ENCODE assay signal across 1 cellular context in the genomic region with DNA sequence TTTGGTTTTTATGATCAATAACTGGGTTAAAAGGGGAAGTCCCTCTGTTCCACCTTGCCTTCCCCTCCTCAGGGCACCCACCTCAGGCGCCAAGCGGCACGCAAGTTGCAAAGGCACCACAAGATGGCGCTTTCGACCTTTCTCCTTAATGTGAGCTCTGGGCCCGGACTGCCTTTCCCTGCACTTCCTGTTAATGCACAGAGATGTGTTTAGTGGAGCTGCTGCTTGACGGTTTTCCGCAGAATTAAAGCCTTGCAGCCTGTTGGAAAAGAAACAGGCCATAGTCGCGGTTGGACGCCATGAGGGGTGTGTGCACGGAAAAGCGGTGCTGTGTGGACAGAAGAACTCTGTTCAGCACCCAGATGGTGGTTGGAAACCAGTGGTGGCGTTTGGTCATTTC.
TF ChIP-seq lines count a peak whose summit lies in the region.

No MANE protein-coding gene starts in this region.

TF ChIP-seq in GM12878, 131 proteins besides CTCF, POLR2A, EP300 and RAD21 (continued from another document):
- TF ChIP-seq ZBTB33 (IDR thresholded peaks at IDR 0.05) (0 out of 2 replicates have a peak, but pooled peaks have one; percentile 48), CREB1 (IDR thresholded peaks at IDR 0.05; ENCODE audit: low read depth) (no peak), NRF1 (conservative IDR thresholded peaks at IDR 0.05; ENCODE audit: low read depth, low read length) (no peak), SRF (IDR thresholded peaks at IDR 0.05; ENCODE audit: low read depth in 2 of 2, low read length in 2 of 2) (no peak), YY1 (IDR thresholded peaks at IDR 0.05; ENCODE audit: low read depth, low read length) (0 out of 2 replicates have a peak, but pooled peaks have one; percentile 39), RAD51 (IDR thresholded peaks at IDR 0.05) (no peak), IRF4 (IDR thresholded peaks at IDR 0.05; ENCODE audit: low read depth, low read length) (no peak), RBBP5 (conservative IDR thresholded peaks at IDR 0.05) (no peak), KDM1A (IDR thresholded peaks at IDR 0.05; ENCODE audit: borderline replicate concordance) (no peak), BHLHE40 (IDR thresholded peaks at IDR 0.05; ENCODE audit: borderline replicate concordance in 1 of 2, low read depth in 2 of 2, low read length in 1 of 2) (no peak), IKZF2 (IDR thresholded peaks at IDR 0.05) (no peak), SUPT20H (IDR thresholded peaks at IDR 0.05; ENCODE audit: borderline replicate concordance, control insufficient read depth, low read depth, low read length) (no peak), CEBPZ (IDR thresholded peaks at IDR 0.05; ENCODE audit: low read depth, low read length) (no peak), ZNF207 (IDR thresholded peaks at IDR 0.05; ENCODE audit: borderline replicate concordance) (no peak), ZNF274 (IDR thresholded peaks at IDR 0.05; ENCODE audit: insufficient read depth, insufficient read length) (no peak), MTA3 (IDR thresholded peaks at IDR 0.05; ENCODE audit: borderline replicate concordance, low read length) (no peak), ZNF384 (IDR thresholded peaks at IDR 0.05; ENCODE audit: borderline replicate concordance, low read depth, low read length) (no peak), ETV6 (conservative IDR thresholded peaks at IDR 0.05 in 1 of 2, IDR thresholded peaks at IDR 0.05 in 1 of 2; ENCODE audit: borderline replicate concordance in 1 of 2, low read depth in 1 of 2) (no peak), SREBF1 (IDR thresholded peaks at IDR 0.05; ENCODE audit: low read length) (no peak), REST (IDR thresholded peaks at IDR 0.05; ENCODE audit: low read depth, low read length) (no peak), ZNF217 (IDR thresholded peaks at IDR 0.05) (no peak), DPF2 (IDR thresholded peaks at IDR 0.05) (no peak), SPI1 (IDR thresholded peaks at IDR 0.05; ENCODE audit: borderline replicate concordance, insufficient read depth, low read depth, low read length) (peak; percentile 87), SMC3 (IDR thresholded peaks at IDR 0.05; ENCODE audit: borderline replicate concordance, low read length) (peak; percentile 58; the same call in 1 of the 2 replicates), NR2C1 (IDR thresholded peaks at IDR 0.05) (no peak), SIN3A (IDR thresholded peaks at IDR 0.05; ENCODE audit: low read depth, low read length) (no peak), ZBTB11 (CRISPR knock-in tag; IDR thresholded peaks at IDR 0.05) (no peak), FOXK2 (IDR thresholded peaks at IDR 0.05) (no peak), POU2F2 (IDR thresholded peaks at IDR 0.05; ENCODE audit: borderline replicate concordance, low read depth, low read length) (0 out of 3 replicates have a peak, but pooled peaks have one; percentile 26), NFIC (IDR thresholded peaks at IDR 0.05; ENCODE audit: low read depth, low read length) (no peak), WRNIP1 (IDR thresholded peaks at IDR 0.05; ENCODE audit: borderline replicate concordance, low read depth, low read length) (no peak), NR2F1 (conservative IDR thresholded peaks at IDR 0.05) (no peak)
- TF ChIP-seq, protein P1, sequence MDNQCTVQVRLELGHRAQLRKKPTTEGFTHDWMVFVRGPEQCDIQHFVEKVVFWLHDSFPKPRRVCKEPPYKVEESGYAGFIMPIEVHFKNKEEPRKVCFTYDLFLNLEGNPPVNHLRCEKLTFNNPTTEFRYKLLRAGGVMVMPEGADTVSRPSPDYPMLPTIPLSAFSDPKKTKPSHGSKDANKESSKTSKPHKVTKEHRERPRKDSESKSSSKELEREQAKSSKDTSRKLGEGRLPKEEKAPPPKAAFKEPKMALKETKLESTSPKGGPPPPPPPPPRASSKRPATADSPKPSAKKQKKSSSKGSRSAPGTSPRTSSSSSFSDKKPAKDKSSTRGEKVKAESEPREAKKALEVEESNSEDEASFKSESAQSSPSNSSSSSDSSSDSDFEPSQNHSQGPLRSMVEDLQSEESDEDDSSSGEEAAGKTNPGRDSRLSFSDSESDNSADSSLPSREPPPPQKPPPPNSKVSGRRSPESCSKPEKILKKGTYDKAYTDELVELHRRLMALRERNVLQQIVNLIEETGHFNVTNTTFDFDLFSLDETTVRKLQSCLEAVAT (IDR thresholded peaks at IDR 0.05): no peak
- TF ChIP-seq, protein P2, sequence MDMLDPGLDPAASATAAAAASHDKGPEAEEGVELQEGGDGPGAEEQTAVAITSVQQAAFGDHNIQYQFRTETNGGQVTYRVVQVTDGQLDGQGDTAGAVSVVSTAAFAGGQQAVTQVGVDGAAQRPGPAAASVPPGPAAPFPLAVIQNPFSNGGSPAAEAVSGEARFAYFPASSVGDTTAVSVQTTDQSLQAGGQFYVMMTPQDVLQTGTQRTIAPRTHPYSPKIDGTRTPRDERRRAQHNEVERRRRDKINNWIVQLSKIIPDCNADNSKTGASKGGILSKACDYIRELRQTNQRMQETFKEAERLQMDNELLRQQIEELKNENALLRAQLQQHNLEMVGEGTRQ (IDR thresholded peaks at IDR 0.05; ENCODE audit: borderline replicate concordance, low read depth, low read length): no peak
TF ChIP-seq in GM12878: peak in this region for 5.
